18 cellular contexts compared by ENCODE assay signal in the genomic region with DNA sequence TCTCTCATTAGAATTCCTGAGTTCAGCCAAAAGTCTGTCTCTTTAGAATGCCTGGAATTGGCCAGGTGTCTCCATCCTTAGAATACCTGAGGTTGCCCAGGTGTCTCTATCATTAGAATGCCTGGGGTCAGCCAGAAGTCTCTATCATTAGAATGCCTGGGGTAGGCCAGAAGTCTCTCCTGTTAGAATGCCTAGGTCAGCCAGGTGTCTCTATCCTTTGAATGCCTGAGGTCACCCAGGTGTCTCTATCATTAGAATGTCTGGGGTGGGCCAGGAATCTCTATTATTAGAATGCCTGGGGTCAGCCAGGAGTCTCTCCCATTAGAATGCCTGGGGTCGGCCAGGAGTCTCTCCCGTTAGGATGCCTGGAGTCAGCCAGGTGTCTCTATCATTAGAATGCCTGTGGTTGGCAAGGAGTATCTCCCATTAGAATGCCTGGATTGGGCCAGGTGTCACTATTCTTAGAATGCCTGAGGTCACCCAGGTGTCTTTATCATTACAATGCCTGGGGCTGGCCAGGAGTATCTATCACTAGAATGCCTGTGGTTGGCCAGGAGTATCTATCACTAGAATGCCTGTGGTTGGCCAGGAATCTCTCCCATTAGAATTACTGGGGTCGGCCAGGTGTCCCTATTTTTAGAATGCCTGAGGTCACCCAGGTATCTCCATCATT.
"Had no signal": no experiment of that assay in that cellular context is flagged by ENCODE, and none has a peak within 500 bp of the region (broad histone marks: within the 10 kb centered on the region; RNA-seq: fewer than 3 reads in every experiment).

No MANE protein-coding gene starts in this region.

- H3K4me1 Mint-ChIP-seq: endodermal cell; natural killer cell; neural crest cell; stimulated activated effector memory CD8-positive, alpha-beta T cell treated with anti-CD3 and anti-CD28 coated beads, Interleukin-12 subunit alpha, Interleukin-12 subunit beta, amount 100 ng/mL, for 72 hours had no signal

- DNase-seq: effector CD4-positive, alpha-beta T cell; endodermal cell; erythroblast; foreskin keratinocyte; kidney; mucosa of descending colon; natural killer cell; posterior cingulate gyrus; small intestine; stimulated activated CD4-positive, alpha-beta T cell treated with anti-CD3 and anti-CD28 coated beads, Interleukin-4, amount 100 ng/mL, for 1 hour; stimulated activated CD8-positive, alpha-beta memory T cell treated with anti-CD3 and anti-CD28 coated beads, Interleukin-4, amount 100 ng/mL, for 48 hours; stimulated activated naive CD8-positive, alpha-beta T cell treated with anti-CD3 and anti-CD28 coated beads, Interleukin-15, Interleukin-2, amounts not matched to agents 100 U/mL and 50 U/mL, for 24 hours had no signal

- H3K4me3 Mint-ChIP-seq: endodermal cell; natural killer cell; neural crest cell; stimulated activated effector memory CD8-positive, alpha-beta T cell treated with anti-CD3 and anti-CD28 coated beads, Interleukin-12 subunit alpha, Interleukin-12 subunit beta, amount 100 ng/mL, for 72 hours had no signal

- ATAC-seq: foreskin keratinocyte; left colon; mucosa of descending colon; natural killer cell; stimulated activated effector memory CD8-positive, alpha-beta T cell treated with anti-CD3 and anti-CD28 coated beads, Interleukin-12 subunit alpha, Interleukin-12 subunit beta, amount 100 ng/mL, for 72 hours; stimulated activated naive CD8-positive, alpha-beta T cell treated with anti-CD3 and anti-CD28 coated beads, Interleukin-15, Interleukin-2, amounts not matched to agents 100 U/mL and 50 U/mL, for 24 hours had no signal

- H3K9me3 Mint-ChIP-seq: natural killer cell; stimulated activated effector memory CD8-positive, alpha-beta T cell treated with anti-CD3 and anti-CD28 coated beads, Interleukin-12 subunit alpha, Interleukin-12 subunit beta, amount 100 ng/mL, for 72 hours had no signal

- H3K27ac ChIP-seq: coronary artery, foreskin keratinocyte, right atrium auricular region, tibial artery had no signal

- H3K9me3 ChIP-seq: mucosa of descending colon, right atrium auricular region, tibial artery had no signal

- H3K27me3 ChIP-seq: right atrium auricular region had no signal

- H3K4me1 ChIP-seq: foreskin keratinocyte, right atrium auricular region, tibial artery had no signal

- H3K27ac Mint-ChIP-seq: endodermal cell; natural killer cell; stimulated activated effector memory CD8-positive, alpha-beta T cell treated with anti-CD3 and anti-CD28 coated beads, Interleukin-12 subunit alpha, Interleukin-12 subunit beta, amount 100 ng/mL, for 72 hours had no signal

- H3K36me3 ChIP-seq: right atrium auricular region, tibial artery had no signal

- H3K4me3 ChIP-seq: coronary artery, mucosa of descending colon, right atrium auricular region, tibial artery had no signal

- H3K36me3 Mint-ChIP-seq: natural killer cell; stimulated activated effector memory CD8-positive, alpha-beta T cell treated with anti-CD3 and anti-CD28 coated beads, Interleukin-12 subunit alpha, Interleukin-12 subunit beta, amount 100 ng/mL, for 72 hours had no signal
